Comparison of ENCODE assay signal across 8 cellular contexts in genomic region chr2:211035548-211036185, GRCh38.
DNase-seq lines count a peak whose midpoint lies in the region; ATAC-seq and TF ChIP-seq lines count a peak whose summit lies in the region.

No MANE protein-coding gene starts in this region.

- no peak overlapping the region for H3K4me3 ChIP-seq in HAP-1
- no peak overlapping the region for H3K4me3 ChIP-seq in foreskin fibroblast (ENCODE audit: low read depth in 1 of 2, low read length in 2 of 2)
- H3K4me3 ChIP-seq in tibial artery = no peak overlapping the region
- no peak overlapping the region for H3K4me3 ChIP-seq in suprapubic skin

- no peaks in the 10 kb centered on the region for H3K36me3 ChIP-seq in HAP-1 (replicated peaks)
- H3K36me3 ChIP-seq in tibial artery = no peaks in the 10 kb centered on the region
- H3K36me3 ChIP-seq in suprapubic skin = no peaks in the 10 kb centered on the region

- no peak for ATAC-seq in sciatic nerve

- DNase-seq in HAP-1 (ENCODE audit: low spot score in 2 of 2) (peak; percentile 35 to 42), NCI-H82 treated with DMSO at 0.1 percent for 48 hours (lab: John Stamatoyannopoulos, UW; ENCODE audit: unreplicated experiment) (peak; percentile 25), foreskin fibroblast (no peak), tibial artery (no peak), HuH-7.5 (ENCODE audit: low spot score) (no peak), suprapubic skin (ENCODE audit: low spot score in 2 of 2) (no peak), sciatic nerve (ENCODE audit: low spot score) (no peak)

- TF ChIP-seq POLR2A in suprapubic skin (IDR thresholded peaks at IDR 0.05) = no peak

- TF ChIP-seq EP300 in suprapubic skin (IDR thresholded peaks at IDR 0.05) = no peak

- H3K27me3 ChIP-seq in HAP-1 (ENCODE audit: low read depth) (no peaks in the 10 kb centered on the region), tibial artery (no peaks in the 10 kb centered on the region), suprapubic skin (no peaks in the 10 kb centered on the region)

- H3K9me3 ChIP-seq in HAP-1 (no peaks in the 10 kb centered on the region), tibial artery (no peaks in the 10 kb centered on the region), suprapubic skin (no peaks in the 10 kb centered on the region)

- in situ Hi-C loops in HAP-1 (cut with MboI; ENCODE audit: low sequenced_read_pairs) = no loop called here

- intact Hi-C loops in tibial artery (cut with DNase I; ENCODE audit: low total_unique reads) (no loop called here), sciatic nerve (cut with DNase I) (no loop called here)

- H3K27ac ChIP-seq in tibial artery = no peak overlapping the region
- no peak overlapping the region for H3K27ac ChIP-seq in suprapubic skin

- 62% methylated on average over 4 of the region's 4 CpGs for WGBS in suprapubic skin

- H3K4me1 ChIP-seq in HAP-1 (peaks cover 16% of the 10 kb centered on the region), tibial artery (no peaks in the 10 kb centered on the region), suprapubic skin (no peaks in the 10 kb centered on the region)

- TF ChIP-seq CTCF in GM12873 (IDR thresholded peaks at IDR 0.05; ENCODE audit: insufficient read depth, low read depth, low read length, missing control alignments) (peak; percentile 64), foreskin fibroblast (IDR thresholded peaks at IDR 0.05; ENCODE audit: low read depth, low read length) (peak; percentile 3), tibial artery (IDR thresholded peaks at IDR 0.05) (peak; percentile 43 to 45), suprapubic skin (IDR thresholded peaks at IDR 0.05) (peak in 1 of 2 donors; percentile 28)

Comparison
In these comparisons a context has a peak if more than half of its experiments do, and no peak if none do; other contexts are left out.
1. DNase-seq: peak in HAP-1 (2 of 2) and NCI-H82 treated with DMSO at 0.1 percent for 48 hours (single experiment); none in foreskin fibroblast (0 of 2), tibial artery (0 of 2), HuH-7.5 (single experiment), suprapubic skin (0 of 2) and sciatic nerve (single experiment).